1 cellular context compared by ENCODE assay signal in the genomic region with DNA sequence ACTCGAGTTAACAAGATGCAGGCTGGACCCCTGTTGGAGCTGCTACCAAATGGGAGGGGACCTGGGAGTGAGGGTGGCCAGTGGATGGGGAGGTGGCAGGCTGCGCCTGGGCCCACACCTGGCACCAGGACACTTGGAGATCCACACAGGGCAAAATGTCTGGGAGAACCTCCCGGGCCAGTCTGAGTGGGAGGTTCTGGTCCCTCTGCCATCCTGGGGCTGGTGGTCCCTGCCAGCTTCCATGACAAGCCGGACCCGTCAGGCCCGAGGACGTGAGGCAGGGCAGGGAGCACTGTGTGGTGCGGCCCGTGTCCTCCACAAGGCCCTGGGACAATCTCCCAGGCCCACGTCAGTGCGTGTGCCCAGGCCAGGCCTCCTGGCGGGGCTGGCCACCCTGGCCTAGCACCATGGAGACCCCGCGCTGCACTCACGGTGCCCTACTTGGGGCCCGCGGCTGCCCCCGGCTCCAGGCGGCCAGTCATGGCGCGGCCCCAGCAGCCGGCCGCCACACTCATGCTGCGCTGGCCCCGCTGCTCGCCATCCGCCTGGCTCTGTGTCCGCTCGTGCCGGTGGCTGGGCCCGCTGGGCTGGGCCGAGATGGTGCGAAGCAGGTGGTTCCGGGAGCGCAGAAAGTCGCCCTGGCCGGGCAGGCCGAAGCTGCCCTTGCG.
TF ChIP-seq lines count a peak whose summit lies in the region.

No MANE protein-coding gene starts in this region.

TF ChIP-seq in H1, 55 proteins besides CTCF, POLR2A, EP300 and RAD21:
- no peak for TF ChIP-seq EGR1 (IDR thresholded peaks at IDR 0.05; ENCODE audit: borderline replicate concordance, low read depth, low read length)
- TF ChIP-seq SP1 (IDR thresholded peaks at IDR 0.05; ENCODE audit: low read depth, low read length) = no peak
- no peak for TF ChIP-seq SIN3A (conservative IDR thresholded peaks at IDR 0.05 in 1 of 2, IDR thresholded peaks at IDR 0.05 in 1 of 2; ENCODE audit: low read depth in 1 of 2, low read length in 2 of 2)
- no peak for TF ChIP-seq GTF2F1 (IDR thresholded peaks at IDR 0.05; ENCODE audit: borderline replicate concordance, low read depth, low read length)
- TF ChIP-seq GABPA (IDR thresholded peaks at IDR 0.05; ENCODE audit: borderline replicate concordance, insufficient read depth, low read length) = no peak
- no peak for TF ChIP-seq CTBP2 (IDR thresholded peaks at IDR 0.05; ENCODE audit: borderline replicate concordance, insufficient read depth, insufficient read length, low read length)
- TF ChIP-seq FOSL1 (IDR thresholded peaks at IDR 0.05; ENCODE audit: insufficient read depth, low read depth, low read length) = no peak
- TF ChIP-seq USF2 (IDR thresholded peaks at IDR 0.05; ENCODE audit: low read length) = no peak
- TF ChIP-seq SRF (IDR thresholded peaks at IDR 0.05; ENCODE audit: low read depth, low read length) = no peak
- no peak for TF ChIP-seq POU5F1 (IDR thresholded peaks at IDR 0.05; ENCODE audit: low read depth, low read length)
- no peak for TF ChIP-seq KDM4A (IDR thresholded peaks at IDR 0.05; ENCODE audit: low read depth, low read length, severe bottlenecking)
